1 cellular context compared by ENCODE assay signal in genomic region chr6:109381747-109382575, GRCh38.
A peak's percentile ranks its signal among the peaks of the same experiment; 100 is the strongest.
TF ChIP-seq lines count a peak whose summit lies in the region.

TSS of gene CD164 (minus strand) at chr6:109382467. CDS start at chr6:109382378, 89 bp downstream.

TF ChIP-seq in K562, 482 proteins besides CTCF, POLR2A, EP300 and RAD21 (continued from another document and continues in another):
- TF ChIP-seq SIX5 (IDR thresholded peaks at IDR 0.05; ENCODE audit: borderline replicate concordance in 1 of 2, insufficient read depth in 1 of 2, low read depth in 1 of 2, low read length in 2 of 2) (no peak), ZNF445 (CRISPR knock-in tag; IDR thresholded peaks at IDR 0.05; ENCODE audit: low read depth) (no peak), SMC3 (conservative IDR thresholded peaks at IDR 0.05; ENCODE audit: insufficient read depth, low read depth, low read length) (no peak), PML (IDR thresholded peaks at IDR 0.05; ENCODE audit: low read length) (peak; percentile 74; the same call in 1 of the 2 replicates), SP2 (IDR thresholded peaks at IDR 0.05; ENCODE audit: extremely low read depth, low read depth, low read length, poor library complexity, severe bottlenecking) (no peak), SMARCB1 (IDR thresholded peaks at IDR 0.05; ENCODE audit: insufficient read length, low read depth) (no peak), SRSF3 (IDR thresholded peaks at IDR 0.05; ENCODE audit: insufficient read depth, low read length) (no peak), ASH1L (IDR thresholded peaks at IDR 0.05; ENCODE audit: borderline replicate concordance, low read depth, partially characterized antibody) (no peak), TAL1 (IDR thresholded peaks at IDR 0.05) (no peak), RFX1 (IDR thresholded peaks at IDR 0.05) (no peak), SNIP1 (IDR thresholded peaks at IDR 0.05; ENCODE audit: low read depth) (no peak), RBBP5 (IDR thresholded peaks at IDR 0.05; ENCODE audit: borderline replicate concordance, insufficient read depth, low read length, poor library complexity, severe bottlenecking) (peak; percentile 75), NFYB (IDR thresholded peaks at IDR 0.05; ENCODE audit: extremely low read depth, insufficient read length) (no peak), SMAD2 (IDR thresholded peaks at IDR 0.05; ENCODE audit: low read depth, low read length) (no peak), THAP7 (CRISPR knock-in tag; IDR thresholded peaks at IDR 0.05) (peak; percentile 12; the same call in 1 of the 2 replicates), GTF2E2 (tag; IDR thresholded peaks at IDR 0.05) (peak; percentile 19; the same call in 1 of the 2 replicates), SREBF2 (CRISPR knock-in tag; IDR thresholded peaks at IDR 0.05) (no peak), RAD51 (IDR thresholded peaks at IDR 0.05; ENCODE audit: borderline replicate concordance, low read depth) (no peak), ZNF668 (CRISPR knock-in tag; IDR thresholded peaks at IDR 0.05) (no peak), MBD2 (IDR thresholded peaks at IDR 0.05; ENCODE audit: borderline replicate concordance, low read depth) (no peak), NCOA1 (IDR thresholded peaks at IDR 0.05; ENCODE audit: low read depth) (peak; percentile 43; the same call in 1 of the 2 replicates), HNRNPUL1 (IDR thresholded peaks at IDR 0.05; ENCODE audit: low read length) (no peak), BHLHE40 (IDR thresholded peaks at IDR 0.05; ENCODE audit: low read length) (peak; percentile 98), ZNF778 (CRISPR knock-in tag; IDR thresholded peaks at IDR 0.05) (no peak), ZKSCAN3 (CRISPR knock-in tag; IDR thresholded peaks at IDR 0.05) (no peak), ZNF165 (CRISPR knock-in tag; IDR thresholded peaks at IDR 0.05; ENCODE audit: borderline replicate concordance) (no peak), MTA1 (IDR thresholded peaks at IDR 0.05; ENCODE audit: borderline replicate concordance) (peak; percentile 18; the same call in 1 of the 2 replicates), ATF1 (CRISPR knock-in tag; IDR thresholded peaks at IDR 0.05) (no peak), ATF1 (tag; IDR thresholded peaks at IDR 0.05) (peak; percentile 90), SAP30 (IDR thresholded peaks at IDR 0.05; ENCODE audit: borderline replicate concordance, insufficient read depth, low read depth, low read length, poor library complexity, severe bottlenecking) (peak; percentile 53), DIDO1 (tag; IDR thresholded peaks at IDR 0.05; ENCODE audit: low read depth) (peak; percentile 40; the same call in 1 of the 2 replicates), PHF20 (IDR thresholded peaks at IDR 0.05; ENCODE audit: partially characterized antibody) (peak; percentile 66), KDM2B (CRISPR knock-in tag; IDR thresholded peaks at IDR 0.05) (peak; percentile 21; the same call in 1 of the 2 replicates), NR2C1 (IDR thresholded peaks at IDR 0.05) (no peak), NR2C1 (tag; IDR thresholded peaks at IDR 0.05) (no peak), CHD1 (IDR thresholded peaks at IDR 0.05; ENCODE audit: low read length) (peak; percentile 74), ATF2 (CRISPR knock-in tag; IDR thresholded peaks at IDR 0.05) (no peak), ZNF347 (CRISPR knock-in tag; IDR thresholded peaks at IDR 0.05; ENCODE audit: low read depth) (no peak), USF2 (CRISPR knock-in tag; IDR thresholded peaks at IDR 0.05) (peak; percentile 93), MTF1 (CRISPR knock-in tag; IDR thresholded peaks at IDR 0.05; ENCODE audit: borderline replicate concordance) (no peak), L3MBTL2 (IDR thresholded peaks at IDR 0.05) (no peak; the same call in none of the 2 replicates)
- TF ChIP-seq, protein P1, sequence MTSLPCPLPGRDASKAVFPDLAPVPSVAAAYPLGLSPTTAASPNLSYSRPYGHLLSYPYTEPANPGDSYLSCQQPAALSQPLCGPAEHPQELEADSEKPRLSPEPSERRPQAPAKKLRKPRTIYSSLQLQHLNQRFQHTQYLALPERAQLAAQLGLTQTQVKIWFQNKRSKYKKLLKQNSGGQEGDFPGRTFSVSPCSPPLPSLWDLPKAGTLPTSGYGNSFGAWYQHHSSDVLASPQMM (CRISPR knock-in tag; IDR thresholded peaks at IDR 0.05), result no peak
- TF ChIP-seq, protein P2, sequence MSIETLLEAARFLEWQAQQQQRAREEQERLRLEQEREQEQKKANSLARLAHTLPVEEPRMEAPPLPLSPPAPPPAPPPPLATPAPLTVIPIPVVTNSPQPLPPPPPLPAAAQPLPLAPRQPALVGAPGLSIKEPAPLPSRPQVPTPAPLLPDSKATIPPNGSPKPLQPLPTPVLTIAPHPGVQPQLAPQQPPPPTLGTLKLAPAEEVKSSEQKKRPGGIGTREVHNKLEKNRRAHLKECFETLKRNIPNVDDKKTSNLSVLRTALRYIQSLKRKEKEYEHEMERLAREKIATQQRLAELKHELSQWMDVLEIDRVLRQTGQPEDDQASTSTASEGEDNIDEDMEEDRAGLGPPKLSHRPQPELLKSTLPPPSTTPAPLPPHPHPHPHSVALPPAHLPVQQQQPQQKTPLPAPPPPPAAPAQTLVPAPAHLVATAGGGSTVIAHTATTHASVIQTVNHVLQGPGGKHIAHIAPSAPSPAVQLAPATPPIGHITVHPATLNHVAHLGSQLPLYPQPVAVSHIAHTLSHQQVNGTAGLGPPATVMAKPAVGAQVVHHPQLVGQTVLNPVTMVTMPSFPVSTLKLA (conservative IDR thresholded peaks at IDR 0.05), result no peak
- TF ChIP-seq, protein P3, sequence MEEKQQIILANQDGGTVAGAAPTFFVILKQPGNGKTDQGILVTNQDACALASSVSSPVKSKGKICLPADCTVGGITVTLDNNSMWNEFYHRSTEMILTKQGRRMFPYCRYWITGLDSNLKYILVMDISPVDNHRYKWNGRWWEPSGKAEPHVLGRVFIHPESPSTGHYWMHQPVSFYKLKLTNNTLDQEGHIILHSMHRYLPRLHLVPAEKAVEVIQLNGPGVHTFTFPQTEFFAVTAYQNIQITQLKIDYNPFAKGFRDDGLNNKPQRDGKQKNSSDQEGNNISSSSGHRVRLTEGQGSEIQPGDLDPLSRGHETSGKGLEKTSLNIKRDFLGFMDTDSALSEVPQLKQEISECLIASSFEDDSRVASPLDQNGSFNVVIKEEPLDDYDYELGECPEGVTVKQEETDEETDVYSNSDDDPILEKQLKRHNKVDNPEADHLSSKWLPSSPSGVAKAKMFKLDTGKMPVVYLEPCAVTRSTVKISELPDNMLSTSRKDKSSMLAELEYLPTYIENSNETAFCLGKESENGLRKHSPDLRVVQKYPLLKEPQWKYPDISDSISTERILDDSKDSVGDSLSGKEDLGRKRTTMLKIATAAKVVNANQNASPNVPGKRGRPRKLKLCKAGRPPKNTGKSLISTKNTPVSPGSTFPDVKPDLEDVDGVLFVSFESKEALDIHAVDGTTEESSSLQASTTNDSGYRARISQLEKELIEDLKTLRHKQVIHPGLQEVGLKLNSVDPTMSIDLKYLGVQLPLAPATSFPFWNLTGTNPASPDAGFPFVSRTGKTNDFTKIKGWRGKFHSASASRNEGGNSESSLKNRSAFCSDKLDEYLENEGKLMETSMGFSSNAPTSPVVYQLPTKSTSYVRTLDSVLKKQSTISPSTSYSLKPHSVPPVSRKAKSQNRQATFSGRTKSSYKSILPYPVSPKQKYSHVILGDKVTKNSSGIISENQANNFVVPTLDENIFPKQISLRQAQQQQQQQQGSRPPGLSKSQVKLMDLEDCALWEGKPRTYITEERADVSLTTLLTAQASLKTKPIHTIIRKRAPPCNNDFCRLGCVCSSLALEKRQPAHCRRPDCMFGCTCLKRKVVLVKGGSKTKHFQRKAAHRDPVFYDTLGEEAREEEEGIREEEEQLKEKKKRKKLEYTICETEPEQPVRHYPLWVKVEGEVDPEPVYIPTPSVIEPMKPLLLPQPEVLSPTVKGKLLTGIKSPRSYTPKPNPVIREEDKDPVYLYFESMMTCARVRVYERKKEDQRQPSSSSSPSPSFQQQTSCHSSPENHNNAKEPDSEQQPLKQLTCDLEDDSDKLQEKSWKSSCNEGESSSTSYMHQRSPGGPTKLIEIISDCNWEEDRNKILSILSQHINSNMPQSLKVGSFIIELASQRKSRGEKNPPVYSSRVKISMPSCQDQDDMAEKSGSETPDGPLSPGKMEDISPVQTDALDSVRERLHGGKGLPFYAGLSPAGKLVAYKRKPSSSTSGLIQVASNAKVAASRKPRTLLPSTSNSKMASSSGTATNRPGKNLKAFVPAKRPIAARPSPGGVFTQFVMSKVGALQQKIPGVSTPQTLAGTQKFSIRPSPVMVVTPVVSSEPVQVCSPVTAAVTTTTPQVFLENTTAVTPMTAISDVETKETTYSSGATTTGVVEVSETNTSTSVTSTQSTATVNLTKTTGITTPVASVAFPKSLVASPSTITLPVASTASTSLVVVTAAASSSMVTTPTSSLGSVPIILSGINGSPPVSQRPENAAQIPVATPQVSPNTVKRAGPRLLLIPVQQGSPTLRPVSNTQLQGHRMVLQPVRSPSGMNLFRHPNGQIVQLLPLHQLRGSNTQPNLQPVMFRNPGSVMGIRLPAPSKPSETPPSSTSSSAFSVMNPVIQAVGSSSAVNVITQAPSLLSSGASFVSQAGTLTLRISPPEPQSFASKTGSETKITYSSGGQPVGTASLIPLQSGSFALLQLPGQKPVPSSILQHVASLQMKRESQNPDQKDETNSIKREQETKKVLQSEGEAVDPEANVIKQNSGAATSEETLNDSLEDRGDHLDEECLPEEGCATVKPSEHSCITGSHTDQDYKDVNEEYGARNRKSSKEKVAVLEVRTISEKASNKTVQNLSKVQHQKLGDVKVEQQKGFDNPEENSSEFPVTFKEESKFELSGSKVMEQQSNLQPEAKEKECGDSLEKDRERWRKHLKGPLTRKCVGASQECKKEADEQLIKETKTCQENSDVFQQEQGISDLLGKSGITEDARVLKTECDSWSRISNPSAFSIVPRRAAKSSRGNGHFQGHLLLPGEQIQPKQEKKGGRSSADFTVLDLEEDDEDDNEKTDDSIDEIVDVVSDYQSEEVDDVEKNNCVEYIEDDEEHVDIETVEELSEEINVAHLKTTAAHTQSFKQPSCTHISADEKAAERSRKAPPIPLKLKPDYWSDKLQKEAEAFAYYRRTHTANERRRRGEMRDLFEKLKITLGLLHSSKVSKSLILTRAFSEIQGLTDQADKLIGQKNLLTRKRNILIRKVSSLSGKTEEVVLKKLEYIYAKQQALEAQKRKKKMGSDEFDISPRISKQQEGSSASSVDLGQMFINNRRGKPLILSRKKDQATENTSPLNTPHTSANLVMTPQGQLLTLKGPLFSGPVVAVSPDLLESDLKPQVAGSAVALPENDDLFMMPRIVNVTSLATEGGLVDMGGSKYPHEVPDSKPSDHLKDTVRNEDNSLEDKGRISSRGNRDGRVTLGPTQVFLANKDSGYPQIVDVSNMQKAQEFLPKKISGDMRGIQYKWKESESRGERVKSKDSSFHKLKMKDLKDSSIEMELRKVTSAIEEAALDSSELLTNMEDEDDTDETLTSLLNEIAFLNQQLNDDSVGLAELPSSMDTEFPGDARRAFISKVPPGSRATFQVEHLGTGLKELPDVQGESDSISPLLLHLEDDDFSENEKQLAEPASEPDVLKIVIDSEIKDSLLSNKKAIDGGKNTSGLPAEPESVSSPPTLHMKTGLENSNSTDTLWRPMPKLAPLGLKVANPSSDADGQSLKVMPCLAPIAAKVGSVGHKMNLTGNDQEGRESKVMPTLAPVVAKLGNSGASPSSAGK (IDR thresholded peaks at IDR 0.05), result peak; percentile 92
- TF ChIP-seq, protein P4, sequence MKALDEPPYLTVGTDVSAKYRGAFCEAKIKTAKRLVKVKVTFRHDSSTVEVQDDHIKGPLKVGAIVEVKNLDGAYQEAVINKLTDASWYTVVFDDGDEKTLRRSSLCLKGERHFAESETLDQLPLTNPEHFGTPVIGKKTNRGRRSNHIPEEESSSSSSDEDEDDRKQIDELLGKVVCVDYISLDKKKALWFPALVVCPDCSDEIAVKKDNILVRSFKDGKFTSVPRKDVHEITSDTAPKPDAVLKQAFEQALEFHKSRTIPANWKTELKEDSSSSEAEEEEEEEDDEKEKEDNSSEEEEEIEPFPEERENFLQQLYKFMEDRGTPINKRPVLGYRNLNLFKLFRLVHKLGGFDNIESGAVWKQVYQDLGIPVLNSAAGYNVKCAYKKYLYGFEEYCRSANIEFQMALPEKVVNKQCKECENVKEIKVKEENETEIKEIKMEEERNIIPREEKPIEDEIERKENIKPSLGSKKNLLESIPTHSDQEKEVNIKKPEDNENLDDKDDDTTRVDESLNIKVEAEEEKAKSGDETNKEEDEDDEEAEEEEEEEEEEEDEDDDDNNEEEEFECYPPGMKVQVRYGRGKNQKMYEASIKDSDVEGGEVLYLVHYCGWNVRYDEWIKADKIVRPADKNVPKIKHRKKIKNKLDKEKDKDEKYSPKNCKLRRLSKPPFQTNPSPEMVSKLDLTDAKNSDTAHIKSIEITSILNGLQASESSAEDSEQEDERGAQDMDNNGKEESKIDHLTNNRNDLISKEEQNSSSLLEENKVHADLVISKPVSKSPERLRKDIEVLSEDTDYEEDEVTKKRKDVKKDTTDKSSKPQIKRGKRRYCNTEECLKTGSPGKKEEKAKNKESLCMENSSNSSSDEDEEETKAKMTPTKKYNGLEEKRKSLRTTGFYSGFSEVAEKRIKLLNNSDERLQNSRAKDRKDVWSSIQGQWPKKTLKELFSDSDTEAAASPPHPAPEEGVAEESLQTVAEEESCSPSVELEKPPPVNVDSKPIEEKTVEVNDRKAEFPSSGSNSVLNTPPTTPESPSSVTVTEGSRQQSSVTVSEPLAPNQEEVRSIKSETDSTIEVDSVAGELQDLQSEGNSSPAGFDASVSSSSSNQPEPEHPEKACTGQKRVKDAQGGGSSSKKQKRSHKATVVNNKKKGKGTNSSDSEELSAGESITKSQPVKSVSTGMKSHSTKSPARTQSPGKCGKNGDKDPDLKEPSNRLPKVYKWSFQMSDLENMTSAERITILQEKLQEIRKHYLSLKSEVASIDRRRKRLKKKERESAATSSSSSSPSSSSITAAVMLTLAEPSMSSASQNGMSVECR (CRISPR knock-in tag; IDR thresholded peaks at IDR 0.05), result no peak; the same call in 1 of the 2 replicates
